6 cellular contexts compared by ENCODE assay signal in genomic region chr7:68272507-68272906, GRCh38.
"Had no signal": no experiment of that assay in that cellular context is flagged by ENCODE, and none has a peak within 500 bp of the region (broad histone marks: within the 10 kb centered on the region; RNA-seq: fewer than 3 reads in every experiment).

No MANE protein-coding gene starts in this region.

- FAIRE-seq: HTR-8/SVneo had no signal

- H3K4me2 ChIP-seq: KMS-11 had no signal

- H3K27ac ChIP-seq: HL-60, KMS-11 had no signal

- DNase-seq: IMR-90, KBM-7, KG1 had no signal

- H3K9ac ChIP-seq: KMS-11 had no signal
